3 cellular contexts compared by ENCODE assay signal in genomic region chr1:36805979-36806640, GRCh38.
TF ChIP-seq lines count a peak whose summit lies in the region.

No MANE protein-coding gene starts in this region.

TF ChIP-seq in liver, 16 proteins besides CTCF, POLR2A, EP300 and RAD21:
- TF ChIP-seq SP1 (IDR thresholded peaks at IDR 0.05) (no peak), TAF1 (conservative IDR thresholded peaks at IDR 0.05) (no peak), JUND (IDR thresholded peaks at IDR 0.05) (no peak), NR2F2 (IDR thresholded peaks at IDR 0.05) (peak; percentile 98)

TF ChIP-seq in HepG2, 621 proteins besides CTCF, POLR2A, EP300 and RAD21:
- TF ChIP-seq MXI1 (IDR thresholded peaks at IDR 0.05; ENCODE audit: borderline replicate concordance, low read depth, low read length): no peak
- no peak for TF ChIP-seq ZNF710 (CRISPR knock-in tag; IDR thresholded peaks at IDR 0.05; ENCODE audit: borderline replicate concordance)

TF ChIP-seq in H1, 55 proteins besides CTCF, POLR2A, EP300 and RAD21:
- no peak for TF ChIP-seq RFX5 (IDR thresholded peaks at IDR 0.05; ENCODE audit: borderline replicate concordance, low read depth, low read length)
TF ChIP-seq in H1: peak in this region for 0.
